ENCODE assay signal across 27 cellular contexts in the genomic region with DNA sequence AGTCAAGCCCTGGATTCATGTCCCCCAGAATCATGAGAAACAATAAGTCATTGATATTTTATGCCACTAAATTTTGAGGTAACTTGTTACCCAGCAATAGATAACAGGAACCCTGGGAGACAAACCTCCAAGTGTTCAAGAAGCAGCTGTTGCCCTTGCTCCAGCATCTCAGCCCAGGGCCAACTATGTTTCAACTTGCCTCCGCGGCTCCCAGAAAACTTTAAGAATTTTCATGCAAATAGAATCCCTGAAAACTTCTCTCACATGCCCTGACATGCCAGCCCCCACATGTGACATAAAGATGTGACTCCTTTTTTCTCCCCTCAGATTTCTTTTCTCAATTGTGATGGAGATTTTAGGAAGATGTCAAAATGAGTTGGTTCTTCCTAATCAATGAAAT.
"Had no signal": no experiment of that assay in that cellular context is flagged by ENCODE, and none has a peak within 500 bp of the region (broad histone marks: within the 10 kb centered on the region; RNA-seq: fewer than 3 reads in every experiment).

No MANE protein-coding gene starts in this region.

- H3K4me1 ChIP-seq: esophagus squamous epithelium, gastroesophageal sphincter, heart left ventricle, left lung, lower lobe of right lung had no signal

- H3K36me3 ChIP-seq: esophagus squamous epithelium, heart left ventricle, left lung, lower lobe of right lung had no signal

- H3K27me3 Mint-ChIP-seq: naive thymus-derived CD4-positive, alpha-beta T cell had no signal

- H3K27ac Mint-ChIP-seq: immature natural killer cell, memory B cell had no signal

- H3K9me3 Mint-ChIP-seq: immature natural killer cell had no signal

- ATAC-seq: esophagus mucosa; gastroesophageal sphincter; heart left ventricle; left cardiac atrium; left lung; left ventricle myocardium superior; lower lobe of right lung; naive thymus-derived CD4-positive, alpha-beta T cell had no signal

- H3K27me3 ChIP-seq: dorsolateral prefrontal cortex, esophagus squamous epithelium, gastroesophageal sphincter, heart left ventricle, hepatocyte, left lung had no signal

- H3K4me3 ChIP-seq: coronary artery, dorsolateral prefrontal cortex, esophagus squamous epithelium, gastroesophageal sphincter, heart left ventricle, hepatocyte, left lung, lower lobe of right lung had no signal

- H3K27ac ChIP-seq: coronary artery, epithelial cell of prostate, esophagus squamous epithelium, gastroesophageal sphincter, heart left ventricle, hepatocyte, left lung, lower lobe of right lung had no signal

- FAIRE-seq: colon, endothelial cell of umbilical vein, frontal cortex had no signal

- H3K4me1 Mint-ChIP-seq: immature natural killer cell, memory B cell had no signal

- H3K9me3 ChIP-seq: esophagus squamous epithelium, heart left ventricle, lower lobe of right lung had no signal

- H3K4me3 Mint-ChIP-seq: immature natural killer cell; memory B cell; naive thymus-derived CD4-positive, alpha-beta T cell had no signal

- DNase-seq: dermis blood vessel endothelial cell; dorsolateral prefrontal cortex; effector CD4-positive, alpha-beta T cell; effector memory CD4-positive, alpha-beta T cell; erythroblast; esophagus squamous epithelium; foreskin fibroblast; heart left ventricle; hypothalamus; immature natural killer cell; islet precursor cell; left cardiac atrium; left lung; left ventricle myocardium superior; lower lobe of right lung; mesendoderm; midbrain; naive thymus-derived CD4-positive, alpha-beta T cell had no signal
